Comparison of ENCODE assay signal across 1 cellular context in the genomic region with DNA sequence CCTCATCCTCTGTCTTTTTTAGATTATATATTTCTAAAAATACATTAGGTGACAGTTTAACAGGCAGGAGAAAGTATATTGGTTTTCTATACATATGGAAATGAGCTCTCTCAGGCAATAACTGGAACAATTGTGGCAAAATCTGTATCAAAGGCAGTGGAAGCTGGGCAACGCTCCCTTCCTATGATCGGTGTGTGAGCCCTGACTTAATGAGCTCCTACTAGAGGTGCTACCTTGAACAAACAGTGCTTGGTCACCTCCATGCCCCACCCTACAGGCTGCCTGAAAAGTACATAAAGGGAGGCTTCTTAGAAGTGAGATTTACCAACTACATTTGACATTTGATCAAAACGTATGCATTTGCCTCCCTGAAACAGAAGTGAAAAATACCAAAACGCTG.
TF ChIP-seq lines count a peak whose summit lies in the region.

No MANE protein-coding gene starts in this region.

TF ChIP-seq in IMR-90, 13 proteins besides CTCF, POLR2A, EP300 and RAD21:
- TF ChIP-seq, protein P1, sequence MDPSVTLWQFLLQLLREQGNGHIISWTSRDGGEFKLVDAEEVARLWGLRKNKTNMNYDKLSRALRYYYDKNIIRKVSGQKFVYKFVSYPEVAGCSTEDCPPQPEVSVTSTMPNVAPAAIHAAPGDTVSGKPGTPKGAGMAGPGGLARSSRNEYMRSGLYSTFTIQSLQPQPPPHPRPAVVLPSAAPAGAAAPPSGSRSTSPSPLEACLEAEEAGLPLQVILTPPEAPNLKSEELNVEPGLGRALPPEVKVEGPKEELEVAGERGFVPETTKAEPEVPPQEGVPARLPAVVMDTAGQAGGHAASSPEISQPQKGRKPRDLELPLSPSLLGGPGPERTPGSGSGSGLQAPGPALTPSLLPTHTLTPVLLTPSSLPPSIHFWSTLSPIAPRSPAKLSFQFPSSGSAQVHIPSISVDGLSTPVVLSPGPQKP (IDR thresholded peaks at IDR 0.05; ENCODE audit: borderline replicate concordance, low read depth, low read length), result no peak
- TF ChIP-seq RFX5 (IDR thresholded peaks at IDR 0.05; ENCODE audit: low read depth, low read length) (no peak), RCOR1 (IDR thresholded peaks at IDR 0.05; ENCODE audit: insufficient replicate concordance, low read length) (no peak), CHD1 (IDR thresholded peaks at IDR 0.05; ENCODE audit: low read depth, low read length) (no peak), SMC3 (IDR thresholded peaks at IDR 0.05; ENCODE audit: low read depth, low read length) (no peak), MAFK (IDR thresholded peaks at IDR 0.05; ENCODE audit: low read depth, low read length) (no peak), MXI1 (IDR thresholded peaks at IDR 0.05; ENCODE audit: borderline replicate concordance, low read depth, low read length) (no peak), BHLHE40 (IDR thresholded peaks at IDR 0.05; ENCODE audit: low read depth, low read length) (no peak)
